ENCODE assay signal across 12 cellular contexts in the genomic region with DNA sequence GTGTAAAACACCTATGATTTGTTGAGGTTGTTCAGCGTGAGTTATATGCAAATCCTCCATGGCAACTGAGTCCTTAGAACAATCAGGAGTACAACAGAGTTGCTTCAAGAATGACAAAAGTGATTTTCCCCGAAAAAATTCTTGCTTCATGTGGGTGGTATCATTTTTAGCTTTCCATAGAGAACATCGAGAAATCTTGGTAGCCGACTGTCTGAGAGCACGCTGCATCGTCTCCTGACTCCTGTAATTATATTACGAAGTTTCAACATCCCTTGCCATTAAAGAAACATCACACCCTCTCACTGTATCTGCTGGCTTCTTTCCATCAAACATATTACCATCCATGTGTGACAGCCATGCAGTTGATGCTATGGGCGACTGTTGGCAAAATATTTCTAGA.
"Had no signal": no experiment of that assay in that cellular context is flagged by ENCODE, and none has a peak within 500 bp of the region (broad histone marks: within the 10 kb centered on the region; RNA-seq: fewer than 3 reads in every experiment).

No MANE protein-coding gene starts in this region.

- H3K4me3 ChIP-seq: body of pancreas, left lung, neural progenitor cell, stomach, thoracic aorta, upper lobe of right lung had no signal

- H3K4me1 ChIP-seq: left lung, neural progenitor cell, stomach, upper lobe of right lung had no signal

- DNase-seq: activated CD4-positive, alpha-beta T cell treated with anti-CD3 and anti-CD28 coated beads, Interleukin-2, amount 50 U/mL, for 1 hour; activated CD8-positive, alpha-beta memory T cell treated with anti-CD3 and anti-CD28 coated beads for 24 hours; activated naive CD8-positive, alpha-beta T cell treated with anti-CD3 and anti-CD28 coated beads for 36 hours; body of pancreas; kidney; left lung; mammary epithelial cell; stimulated activated CD4-positive, alpha-beta T cell treated with anti-CD3 and anti-CD28 coated beads, Interleukin-1b, Interleukin-23, amount 100 ng/mL, for 48 hours; stomach; upper lobe of right lung had no signal

- H3K36me3 ChIP-seq: left lung, neural progenitor cell, stomach, thoracic aorta, upper lobe of right lung had no signal

- H3K9me3 ChIP-seq: body of pancreas, left lung, thoracic aorta, upper lobe of right lung had no signal

- H3K27me3 ChIP-seq: body of pancreas, left lung, neural progenitor cell, stomach, upper lobe of right lung had no signal

- H3K27ac ChIP-seq: body of pancreas, left lung, neural progenitor cell, stomach, thoracic aorta, upper lobe of right lung had no signal
